In the genomic region with DNA sequence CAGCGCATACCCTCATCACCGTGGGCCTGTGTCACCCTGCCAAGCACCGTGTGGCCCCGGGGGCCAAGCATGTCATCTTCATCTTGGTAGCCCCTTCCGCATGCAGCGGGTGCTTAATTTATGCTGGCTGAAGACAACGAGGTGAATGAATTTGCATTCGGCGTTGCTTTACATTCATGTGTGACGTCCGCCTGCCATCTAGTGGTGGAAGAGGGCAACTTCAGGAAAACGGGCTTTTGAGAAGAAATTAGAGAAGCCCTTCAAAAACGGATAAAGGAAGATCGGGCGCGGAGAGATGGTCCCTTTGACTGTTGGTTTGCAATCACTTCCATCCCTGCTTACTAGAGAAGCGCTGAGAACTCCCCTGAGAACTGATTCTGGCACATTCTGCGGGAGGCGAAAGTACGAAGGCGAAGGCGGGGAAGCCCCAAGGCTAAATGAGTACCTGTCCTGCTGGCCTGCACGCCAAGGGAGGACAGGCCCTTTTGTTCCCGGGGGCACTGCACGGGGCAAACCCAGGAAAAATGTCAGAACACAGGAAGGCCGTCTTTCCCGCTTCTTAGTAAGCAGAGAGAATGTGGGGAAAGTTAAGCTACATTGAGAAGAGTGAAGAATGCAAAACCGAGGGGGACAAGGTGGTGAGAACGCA, we compare ENCODE assay signal across 8 cellular contexts.
DNase-seq lines count a peak whose midpoint lies in the region; ATAC-seq, FAIRE-seq and TF ChIP-seq lines count a peak whose summit lies in the region.

No MANE protein-coding gene starts in this region.

- H3K36me3 ChIP-seq in K562 (ENCODE audit: control insufficient read depth, insufficient read depth, low read length) = no peaks in the 10 kb centered on the region

- H3K4me1 ChIP-seq in K562 (replicated peaks in 1 of 2; ENCODE audit: control insufficient read depth in 2 of 2, insufficient read depth in 2 of 2, low read length in 2 of 2) = no peaks in the 10 kb centered on the region

- CTCF ChIA-PET in K562 (lab: Yijun Ruan, JAX; ENCODE audit: low intra/inter-chr PET ratio) = no interaction called here

- POLR2A ChIA-PET in K562 (lab: Yijun Ruan, JAX) = no interaction called here

- H3K9me3 Mint-ChIP-seq in HFFc6 (peaks cover 9% of the 10 kb centered on the region), immature natural killer cell (no peaks in the 10 kb centered on the region)

- intact Hi-C loops in K562 (cut with micrococcal nuclease) = loop anchor here (10.0 kb wide), 1 partner anchor 464 kb away; no protein-coding TSS in a partner anchor

- H3K27me3 Mint-ChIP-seq in HFFc6 (ENCODE audit: insufficient read depth) (peaks cover 17% of the 10 kb centered on the region), immature natural killer cell (ENCODE audit: low read depth in 3 of 3) (peaks cover 0 to 10% (median 6%) of the 10 kb centered on the region in 3 donors)

- H3K27me3 ChIP-seq in K562 (ENCODE audit: control insufficient read depth in 2 of 2, insufficient read depth in 2 of 2, low read length in 2 of 2) = peaks cover 4 to 36% of the 10 kb centered on the region in 2 experiments; a peak in 3 of 5 replicates

- H3K4me1 Mint-ChIP-seq in HFFc6 (ENCODE audit: low read depth) = peaks cover 25% of the 10 kb centered on the region
- H3K4me1 Mint-ChIP-seq in immature natural killer cell = peaks cover 7 to 9% of the 10 kb centered on the region in 2 donors

- no TSS peak for BruUV-seq in K562 (replicated peaks; lab: Mats Ljungman, UMichigan)

- no peaks in the 10 kb centered on the region for H3K9me3 ChIP-seq in K562 (replicated peaks; ENCODE audit: control insufficient read depth, insufficient read depth, low read depth, low read length)

- no peak overlapping the region for H3K4me2 ChIP-seq in K562 (ENCODE audit: insufficient read depth, low read length)

- TF ChIP-seq EP300 in K562 (IDR thresholded peaks at IDR 0.05; ENCODE audit: low read length) = no peak

- H3K27ac ChIP-seq in K562 (ENCODE audit: extremely low read depth, low read depth, low read length) = no peak overlapping the region

- H3K79me2 ChIP-seq in K562 (ENCODE audit: control insufficient read depth, insufficient read depth, low read length) = no peaks in the 10 kb centered on the region

- no peak overlapping the region for H2AFZ ChIP-seq in K562 (ENCODE audit: low read depth, low read length)

- TF ChIP-seq RAD21 in K562 (CRISPR knock-in tag; conservative IDR thresholded peaks at IDR 0.05 in 1 of 2, IDR thresholded peaks at IDR 0.05 in 1 of 2) = peak; percentile 39 to 66; a peak in 3 of 4 replicates

- peak overlapping the region; percentile 15; the same call in 1 of the 2 replicates for H3K27ac Mint-ChIP-seq in HFFc6
- H3K27ac Mint-ChIP-seq in immature natural killer cell = peak overlapping the region in 1 of 6 donors; percentile 79

- no peak for TF ChIP-seq POLR2A in K562 (conservative IDR thresholded peaks at IDR 0.05)

- H3K9me1 ChIP-seq in K562 (ENCODE audit: control insufficient read depth, insufficient read depth, low read length) = no peaks in the 10 kb centered on the region

- in situ Hi-C loops in K562 (cut with MboI) = no loop called here

- FAIRE-seq in K562 (lab: Jason Lieb, UNC) = peak; percentile 66

- peak; percentile 95 for TF ChIP-seq CTCF in HFFc6 (IDR thresholded peaks at IDR 0.05)
- TF ChIP-seq CTCF in K562 (IDR thresholded peaks at IDR 0.05 in 2 of 3, conservative IDR thresholded peaks at IDR 0.05 in 1 of 3; ENCODE audit: insufficient read depth in 2 of 3, low read depth in 1 of 3, low read length in 3 of 3) = peak; percentile 61 to 79 (median 72)

- H3K4me3 Mint-ChIP-seq in HFFc6 = no peak overlapping the region; the same call in 1 of the 2 replicates
- peak overlapping the region in 1 of 5 donors; percentile 5 for H3K4me3 Mint-ChIP-seq in immature natural killer cell

- peak; percentile 75 for ATAC-seq in K562

- no peaks in the 10 kb centered on the region for H4K20me1 ChIP-seq in K562 (replicated peaks; ENCODE audit: control insufficient read depth, insufficient read depth, low read length)

- DNase-seq in GDM1 (lab: John Stamatoyannopoulos, UW) = peak; percentile 38
- peak; percentile 51 for DNase-seq in HFFc6
- DNase-seq in NCI-H2029 treated with DMSO at 0.1 percent for 48 hours (lab: John Stamatoyannopoulos, UW) = peak; percentile 38
- DNase-seq in T-helper 9 cell = peak; percentile 43
- DNase-seq in K562 (ENCODE audit: extremely low read depth in 1 of 4, low spot score in 3 of 4) = peak; percentile 38 to 68 (median 48)
- DNase-seq in immature natural killer cell = peak; percentile 31 to 42 (median 40)
- peak; percentile 33 to 60 for DNase-seq in stimulated activated CD4-positive, alpha-beta T cell treated with anti-CD3 and anti-CD28 coated beads, Interleukin-12 subunit alpha, Interleukin-12 subunit beta, amount 100 ng/mL, for 24 hours (ENCODE audit: low read depth in 2 of 2)
- no peak for DNase-seq in cortex of kidney (lab: John Stamatoyannopoulos, UW)

- no peak overlapping the region for H3K9ac ChIP-seq in K562 (ENCODE audit: insufficient read depth in 1 of 2, low read depth in 2 of 2, low read length in 2 of 2)

- no peak overlapping the region for H3K4me3 ChIP-seq in K562

- WGBS in K562 (ENCODE audit: insufficient coverage, low coverage, missing lambda C conversion rate) = 4% methylated on average over 11 of the region's 29 CpGs

- H3K36me3 Mint-ChIP-seq in HFFc6 (ENCODE audit: low read depth) = peaks cover 14% of the 10 kb centered on the region
- peaks cover 0 to 4% (median 2%) of the 10 kb centered on the region in 3 donors for H3K36me3 Mint-ChIP-seq in immature natural killer cell

TF ChIP-seq in K562, 482 proteins besides CTCF, POLR2A, EP300 and RAD21:
- TF ChIP-seq PRMT5 (CRISPR knock-in tag; IDR thresholded peaks at IDR 0.05) (no peak), SMC3 (conservative IDR thresholded peaks at IDR 0.05; ENCODE audit: insufficient read depth, low read depth, low read length) (peak; percentile 49), FOXK2 (conservative IDR thresholded peaks at IDR 0.05 in 1 of 2, IDR thresholded peaks at IDR 0.05 in 1 of 2; ENCODE audit: low read depth in 2 of 2) (no peak), ZNF316 (IDR thresholded peaks at IDR 0.05) (no peak), ZBTB1 (CRISPR knock-in tag; IDR thresholded peaks at IDR 0.05; ENCODE audit: borderline replicate concordance, low read depth) (no peak), ZKSCAN8 (CRISPR knock-in tag; IDR thresholded peaks at IDR 0.05) (peak; percentile 72; the same call in 1 of the 2 replicates)
- TF ChIP-seq, protein P1, sequence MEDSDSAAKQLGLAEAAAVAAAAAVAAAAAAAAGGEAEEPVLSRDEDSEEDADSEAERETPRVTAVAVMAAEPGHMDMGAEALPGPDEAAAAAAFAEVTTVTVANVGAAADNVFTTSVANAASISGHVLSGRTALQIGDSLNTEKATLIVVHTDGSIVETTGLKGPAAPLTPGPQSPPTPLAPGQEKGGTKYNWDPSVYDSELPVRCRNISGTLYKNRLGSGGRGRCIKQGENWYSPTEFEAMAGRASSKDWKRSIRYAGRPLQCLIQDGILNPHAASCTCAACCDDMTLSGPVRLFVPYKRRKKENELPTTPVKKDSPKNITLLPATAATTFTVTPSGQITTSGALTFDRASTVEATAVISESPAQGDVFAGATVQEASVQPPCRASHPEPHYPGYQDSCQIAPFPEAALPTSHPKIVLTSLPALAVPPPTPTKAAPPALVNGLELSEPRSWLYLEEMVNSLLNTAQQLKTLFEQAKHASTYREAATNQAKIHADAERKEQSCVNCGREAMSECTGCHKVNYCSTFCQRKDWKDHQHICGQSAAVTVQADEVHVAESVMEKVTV (CRISPR knock-in tag; IDR thresholded peaks at IDR 0.05) = 0 out of 2 replicates have a peak, but pooled peaks have one; percentile 35
